21 cellular contexts compared by ENCODE assay signal in genomic region chr17:79050591-79050990, GRCh38. TPM values are rescaled to one million over a fixed set of nuclear protein-coding genes. Genes with fewer than 3 reads are reported as not detected.
"Had no signal": no experiment of that assay in that cellular context is flagged by ENCODE, and none has a peak within 500 bp of the region (broad histone marks: within the 10 kb centered on the region; RNA-seq: fewer than 3 reads in every experiment).

No MANE protein-coding gene starts in this region.

- H3K4me3 ChIP-seq: breast epithelium, esophagus squamous epithelium, lower lobe of right lung, prostate gland, right atrium auricular region, suprapubic skin, transverse colon had no signal

- H3K4me1 ChIP-seq: breast epithelium, prostate gland had no signal

- ATAC-seq: effector memory CD8-positive, alpha-beta T cell; left cardiac atrium; lower lobe of right lung had no signal

- H3K27me3 ChIP-seq: breast epithelium, right atrium auricular region, suprapubic skin, transverse colon had no signal

- H3K27ac ChIP-seq: breast epithelium, esophagus squamous epithelium, lower lobe of right lung, prostate gland, right atrium auricular region, suprapubic skin, transverse colon had no signal

- H3K36me3 ChIP-seq: breast epithelium, prostate gland, suprapubic skin, transverse colon had no signal

- DNase-seq: activated CD4-positive, alpha-beta memory T cell treated with anti-CD3 and anti-CD28 coated beads, Interleukin-2, amount 10 ng/mL, durations not matched to agents 7 days and 5 days; activated CD4-positive, alpha-beta T cell treated with anti-CD3 and anti-CD28 coated beads for 48 hours; activated CD4-positive, CD25-positive, alpha-beta regulatory T cell; activated naive CD4-positive, alpha-beta T cell treated with anti-CD3 and anti-CD28 coated beads, Interleukin-2, amount 10 ng/mL, durations not matched to agents 7 days and 5 days; activated T-cell treated with anti-CD3 and anti-CD28 coated beads, Interleukin-2, amount 50 U/mL, for 1 hour; dermis blood vessel endothelial cell; effector memory CD8-positive, alpha-beta T cell; esophagus squamous epithelium; immature natural killer cell; left cardiac atrium; lower lobe of right lung; stimulated activated CD4-positive, alpha-beta T cell treated with anti-CD3 and anti-CD28 coated beads, Interleukin-15, amount 100 ng/mL, for 24 hours; stimulated activated CD4-positive, alpha-beta T cell treated with anti-CD3 and anti-CD28 coated beads, Interleukin-2, amount 100 ng/mL, for 48 hours; T1000; transverse colon had no signal

- H3K9me3 ChIP-seq: lower lobe of right lung, prostate gland, suprapubic skin had no signal

RNA-seq across cellular contexts. Expression of gene C1QTNF1, which starts 26.6 kb away (rescaled TPM):
- total RNA-seq: activated CD4-positive, alpha-beta memory T cell treated with anti-CD3 and anti-CD28 coated beads, Interleukin-2, amount 10 ng/mL, durations not matched to agents 7 days and 5 days; activated T-helper 2 cell treated with anti-CD3 and anti-CD28 coated beads, Interferon-gamma antibody, Interleukin-2, Interleukin-4, amounts not matched to agents 10 μg/mL and 5 μg/mL and 100 μg/mL, durations not matched to agents 14 hours and 24 hours and 36 hours; T-helper 1 cell treated with Interleukin-12 subunit alpha and Interleukin-12 subunit beta and Interleukin-4 antibody, amounts not matched to agents 30 ng/mL and 1 ng/mL, for 36 hours had no signal
- polyA plus RNA-seq: immature natural killer cell had no signal
